ENCODE assay signal across 27 cellular contexts in the genomic region with DNA sequence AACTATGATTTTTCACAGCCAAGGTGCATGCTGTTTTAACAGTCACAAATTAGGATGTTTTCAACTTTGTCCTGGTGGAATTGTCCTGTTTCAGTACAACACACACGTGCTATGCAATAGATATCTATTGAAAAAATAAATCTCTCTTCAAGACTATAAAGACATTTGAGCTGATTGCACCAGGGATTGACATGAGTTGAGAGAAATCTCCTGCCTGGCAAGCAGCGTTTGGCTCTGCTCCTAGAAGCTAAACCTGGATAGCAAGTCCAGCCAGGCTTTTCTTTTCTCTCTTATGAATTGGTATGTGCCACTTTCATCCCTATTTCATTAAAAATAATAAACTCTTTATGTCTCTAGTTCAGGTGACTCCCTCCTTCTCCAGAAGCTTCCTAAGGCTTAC. TPM values are rescaled to one million over a fixed set of nuclear protein-coding genes. Genes with fewer than 3 reads are reported as not detected.
"Had no signal": no experiment of that assay in that cellular context is flagged by ENCODE, and none has a peak within 500 bp of the region (broad histone marks: within the 10 kb centered on the region; RNA-seq: fewer than 3 reads in every experiment).

No MANE protein-coding gene starts in this region.

- H3K4me1 ChIP-seq: neural progenitor cell, parathyroid adenoma, tibial nerve, uterus had no signal

- DNase-seq: heart right ventricle; islet precursor cell; mesendoderm; naive B cell; natural killer cell; nephron progenitor cell; occipital lobe; stimulated activated CD4-positive, alpha-beta T cell treated with anti-CD3 and anti-CD28 coated beads, Interleukin-12 subunit alpha, Interleukin-12 subunit beta, amount 100 ng/mL, for 4 hours; stimulated activated CD4-positive, alpha-beta T cell treated with anti-CD3 and anti-CD28 coated beads, Interleukin-15, amount 100 ng/mL, for 24 hours; stimulated activated CD4-positive, alpha-beta T cell treated with anti-CD3 and anti-CD28 coated beads, Interleukin-2, amount 100 ng/mL, for 24 hours; stimulated activated CD4-positive, alpha-beta T cell treated with anti-CD3 and anti-CD28 coated beads, Interleukin-4, amount 100 ng/mL, for 1 hour; stimulated activated naive B cell treated with anti-CD40 and anti-IgM and Interleukin-4, amounts not matched to agents 10 μg/mL and 1 μg/mL and 100 μg/mL, for 72 hours; uterus had no signal

- ATAC-seq: left lobe of liver; natural killer cell; right cardiac atrium; sciatic nerve; stimulated activated naive B cell treated with anti-CD40 and anti-IgM and Interleukin-4, amounts not matched to agents 10 μg/mL and 1 μg/mL and 100 μg/mL, for 72 hours had no signal

- H3K9me3 ChIP-seq: heart right ventricle, neutrophil, suprapubic skin, thoracic aorta, tibial nerve, uterus had no signal

- H3K27me3 ChIP-seq: heart right ventricle, hepatocyte, neural progenitor cell, neutrophil, suprapubic skin, tibial nerve, uterus had no signal

- H3K36me3 ChIP-seq: heart right ventricle, neural progenitor cell, neutrophil, suprapubic skin, thoracic aorta, tibial nerve, uterus had no signal

- H3K4me3 ChIP-seq: heart right ventricle, hepatocyte, lung, neural progenitor cell, skin epidermis, suprapubic skin, thoracic aorta, tibial nerve, uterus had no signal

- H3K27ac ChIP-seq: hepatocyte, neural progenitor cell, neutrophil, parathyroid adenoma, skin epidermis, suprapubic skin, thoracic aorta, tibial nerve, uterus had no signal

RNA-seq across cellular contexts. Expression of a gene that starts 16.6 kb away (rescaled TPM):
- total RNA-seq: mononuclear cell, natural killer cell, osteocyte had no signal
